In genomic region chr2:75450068-75450467, GRCh38 we compare ENCODE assay signal across 36 cellular contexts.
"Had no signal": no experiment of that assay in that cellular context is flagged by ENCODE, and none has a peak within 500 bp of the region (broad histone marks: within the 10 kb centered on the region; RNA-seq: fewer than 3 reads in every experiment).

No MANE protein-coding gene starts in this region.

- H3K27me3 Mint-ChIP-seq: activated B cell treated with CpG ODN at 0.5 μM for 24 hours; activated CD4-positive, alpha-beta memory T cell treated with anti-CD3 and anti-CD28 coated beads, Interleukin-2, amount 10 ng/mL, durations not matched to agents 7 days and 5 days; activated CD4-positive, alpha-beta T cell treated with anti-CD3 and anti-CD28 coated beads, Interleukin-2, amount 10 ng/mL, durations not matched to agents 24 days and 14 days; activated CD8-positive, alpha-beta memory T cell treated with anti-CD3 and anti-CD28 coated beads, Interleukin-2, amount 10 ng/mL, durations not matched to agents 7 days and 5 days; activated naive CD4-positive, alpha-beta T cell treated with anti-CD3 and anti-CD28 coated beads, Interleukin-2, amount 10 ng/mL, durations not matched to agents 7 days and 5 days; activated naive CD8-positive, alpha-beta T cell; activated naive CD8-positive, alpha-beta T cell treated with anti-CD3 and anti-CD28 coated beads, Interleukin-2, amount 10 ng/mL, durations not matched to agents 7 days and 5 days; activated T-cell treated with anti-CD3 and anti-CD28 coated beads, Interleukin-2, amount 50 U/mL, for 24 hours had no signal

- H3K36me3 Mint-ChIP-seq: activated CD8-positive, alpha-beta memory T cell treated with anti-CD3 and anti-CD28 coated beads, Interleukin-2, amount 10 ng/mL, durations not matched to agents 7 days and 5 days; activated naive CD4-positive, alpha-beta T cell treated with anti-CD3 and anti-CD28 coated beads, Interleukin-2, amount 10 ng/mL, durations not matched to agents 7 days and 5 days; activated naive CD4-positive, alpha-beta T cell treated with anti-CD3 and anti-CD28 coated beads, Interleukin-2, amount 50 U/mL, for 24 hours; activated naive CD8-positive, alpha-beta T cell; activated naive CD8-positive, alpha-beta T cell treated with anti-CD3 and anti-CD28 coated beads, Interleukin-2, amount 10 ng/mL, durations not matched to agents 7 days and 5 days; brain had no signal

- DNase-seq: activated B cell treated with CpG ODN at 0.5 μM for 24 hours; activated CD4-positive, alpha-beta memory T cell treated with anti-CD3 and anti-CD28 coated beads, Interleukin-2, amount 10 ng/mL, durations not matched to agents 7 days and 5 days; activated CD4-positive, alpha-beta T cell treated with anti-CD3 and anti-CD28 coated beads for 4 hours; activated CD4-positive, alpha-beta T cell treated with anti-CD3 and anti-CD28 coated beads, Interleukin-2, amount 10 ng/mL, durations not matched to agents 24 days and 14 days; activated CD4-positive, alpha-beta T cell treated with anti-CD3 and anti-CD28 coated beads, Interleukin-2, amount 50 U/mL, for 1 hour; activated CD4-positive, alpha-beta T cell treated with anti-CD3 and anti-CD28 coated beads, Interleukin-2, amount 50 U/mL, for 4 hours; activated CD4-positive, CD25-positive, alpha-beta regulatory T cell treated with anti-CD3 and anti-CD28 coated beads, Interleukin-2, amount 50 U/mL, for 72 hours; activated CD8-positive, alpha-beta memory T cell treated with anti-CD3 and anti-CD28 coated beads for 24 hours; activated CD8-positive, alpha-beta memory T cell treated with anti-CD3 and anti-CD28 coated beads, Interleukin-2, amount 10 ng/mL, durations not matched to agents 7 days and 5 days; activated CD8-positive, alpha-beta memory T cell treated with anti-CD3 and anti-CD28 coated beads, Interleukin-2, amount 50 U/mL, for 48 hours; activated CD8-positive, alpha-beta T cell treated with anti-CD3 and anti-CD28 coated beads, Interleukin-2, amount 10 ng/mL, durations not matched to agents 7 days and 5 days; activated effector memory CD4-positive, alpha-beta T cell treated with Interleukin-2 at 50 U/mL for 16 hours; activated gamma-delta T cell; activated naive CD4-positive, alpha-beta T cell treated with anti-CD3 and anti-CD28 coated beads, Interleukin-2, amount 10 ng/mL, durations not matched to agents 7 days and 5 days; activated naive CD4-positive, alpha-beta T cell treated with Interleukin-2 at 50 U/mL for 16 hours; activated naive CD8-positive, alpha-beta T cell treated with anti-CD3 and anti-CD28 coated beads, Interleukin-2, amount 10 ng/mL, durations not matched to agents 7 days and 5 days; activated naive CD8-positive, alpha-beta T cell treated with anti-CD3 and anti-CD28 coated beads, Interleukin-2, amount 50 U/mL, for 24 hours; activated T-cell treated with anti-CD3 and anti-CD28 coated beads, Interleukin-2, amount 50 U/mL, for 24 hours; activated T-cell treated with anti-CD3 and anti-CD28 coated beads, Interleukin-2, amount 50 U/mL, for 48 hours; amygdala; anterior cingulate cortex; caudate nucleus; cerebellar nuclear complex; T-helper 2 cell; T-helper 9 cell; WERI-Rb-1 had no signal

- H3K36me3 ChIP-seq: ascending aorta, cardiac muscle cell, WERI-Rb-1 had no signal

- H3K27ac Mint-ChIP-seq: activated B cell treated with CpG ODN at 0.5 μM for 24 hours; activated CD4-positive, alpha-beta memory T cell treated with anti-CD3 and anti-CD28 coated beads, Interleukin-2, amount 10 ng/mL, durations not matched to agents 7 days and 5 days; activated CD4-positive, alpha-beta T cell treated with anti-CD3 and anti-CD28 coated beads, Interleukin-2, amount 10 ng/mL, durations not matched to agents 24 days and 14 days; activated CD8-positive, alpha-beta memory T cell treated with anti-CD3 and anti-CD28 coated beads, Interleukin-2, amount 10 ng/mL, durations not matched to agents 7 days and 5 days; activated CD8-positive, alpha-beta T cell treated with anti-CD3 and anti-CD28 coated beads, Interleukin-2, amount 10 ng/mL, durations not matched to agents 7 days and 5 days; activated naive CD4-positive, alpha-beta T cell treated with anti-CD3 and anti-CD28 coated beads, Interleukin-2, amount 10 ng/mL, durations not matched to agents 7 days and 5 days; activated naive CD4-positive, alpha-beta T cell treated with anti-CD3 and anti-CD28 coated beads, Interleukin-2, amount 50 U/mL, for 24 hours; activated naive CD8-positive, alpha-beta T cell; activated naive CD8-positive, alpha-beta T cell treated with anti-CD3 and anti-CD28 coated beads, Interleukin-2, amount 10 ng/mL, durations not matched to agents 7 days and 5 days; activated naive CD8-positive, alpha-beta T cell treated with anti-CD3 and anti-CD28 coated beads, Interleukin-2, amount 50 U/mL, for 24 hours; activated T-cell treated with anti-CD3 and anti-CD28 coated beads, Interleukin-2, amount 50 U/mL, for 24 hours; activated T-helper 2 cell treated with anti-CD3 and anti-CD28 coated beads, Interferon-gamma antibody, Interleukin-2, Interleukin-4, amounts not matched to agents 10 μg/mL and 5 μg/mL and 100 μg/mL, durations not matched to agents 14 hours and 24 hours and 36 hours; brain; T-helper 1 cell treated with Interleukin-12 subunit alpha and Interleukin-12 subunit beta and Interleukin-4 antibody, amounts not matched to agents 30 μg/mL and 1 μg/mL, for 36 hours; T-helper 2 cell treated with Interferon-gamma antibody and Interleukin-4, amounts not matched to agents 5 μg/mL and 100 μg/mL, for 36 hours had no signal

- H3K4me3 Mint-ChIP-seq: activated B cell treated with CpG ODN at 0.5 μM for 24 hours; activated CD4-positive, alpha-beta memory T cell treated with anti-CD3 and anti-CD28 coated beads, Interleukin-2, amount 10 ng/mL, durations not matched to agents 7 days and 5 days; activated CD4-positive, alpha-beta T cell treated with anti-CD3 and anti-CD28 coated beads, Interleukin-2, amount 10 ng/mL, durations not matched to agents 24 days and 14 days; activated CD8-positive, alpha-beta memory T cell treated with anti-CD3 and anti-CD28 coated beads, Interleukin-2, amount 10 ng/mL, durations not matched to agents 7 days and 5 days; activated CD8-positive, alpha-beta T cell treated with anti-CD3 and anti-CD28 coated beads, Interleukin-2, amount 10 ng/mL, durations not matched to agents 7 days and 5 days; activated naive CD4-positive, alpha-beta T cell treated with anti-CD3 and anti-CD28 coated beads, Interleukin-2, amount 10 ng/mL, durations not matched to agents 7 days and 5 days; activated naive CD4-positive, alpha-beta T cell treated with anti-CD3 and anti-CD28 coated beads, Interleukin-2, amount 50 U/mL, for 24 hours; activated naive CD8-positive, alpha-beta T cell; activated naive CD8-positive, alpha-beta T cell treated with anti-CD3 and anti-CD28 coated beads, Interleukin-2, amount 10 ng/mL, durations not matched to agents 7 days and 5 days; activated naive CD8-positive, alpha-beta T cell treated with anti-CD3 and anti-CD28 coated beads, Interleukin-2, amount 50 U/mL, for 24 hours; activated T-cell treated with anti-CD3 and anti-CD28 coated beads, Interleukin-2, amount 50 U/mL, for 24 hours; brain; central memory CD8-positive, alpha-beta T cell; T-helper 1 cell treated with Interleukin-12 subunit alpha and Interleukin-12 subunit beta and Interleukin-4 antibody, amounts not matched to agents 30 μg/mL and 1 μg/mL, for 36 hours; T-helper 2 cell treated with Interferon-gamma antibody and Interleukin-4, amounts not matched to agents 5 μg/mL and 100 μg/mL, for 36 hours had no signal

- H3K4me1 Mint-ChIP-seq: activated CD4-positive, alpha-beta memory T cell treated with anti-CD3 and anti-CD28 coated beads, Interleukin-2, amount 10 ng/mL, durations not matched to agents 7 days and 5 days; activated CD4-positive, alpha-beta T cell treated with anti-CD3 and anti-CD28 coated beads, Interleukin-2, amount 10 ng/mL, durations not matched to agents 24 days and 14 days; activated CD8-positive, alpha-beta memory T cell treated with anti-CD3 and anti-CD28 coated beads, Interleukin-2, amount 10 ng/mL, durations not matched to agents 7 days and 5 days; activated naive CD4-positive, alpha-beta T cell treated with anti-CD3 and anti-CD28 coated beads, Interleukin-2, amount 10 ng/mL, durations not matched to agents 7 days and 5 days; activated naive CD4-positive, alpha-beta T cell treated with anti-CD3 and anti-CD28 coated beads, Interleukin-2, amount 50 U/mL, for 24 hours; activated naive CD8-positive, alpha-beta T cell treated with anti-CD3 and anti-CD28 coated beads, Interleukin-2, amount 10 ng/mL, durations not matched to agents 7 days and 5 days; activated naive CD8-positive, alpha-beta T cell treated with anti-CD3 and anti-CD28 coated beads, Interleukin-2, amount 50 U/mL, for 24 hours; central memory CD8-positive, alpha-beta T cell had no signal

- H3K9me3 Mint-ChIP-seq: activated CD4-positive, alpha-beta memory T cell treated with anti-CD3 and anti-CD28 coated beads, Interleukin-2, amount 10 ng/mL, durations not matched to agents 7 days and 5 days; activated CD4-positive, alpha-beta T cell treated with anti-CD3 and anti-CD28 coated beads, Interleukin-2, amount 10 ng/mL, durations not matched to agents 24 days and 14 days; activated naive CD4-positive, alpha-beta T cell treated with anti-CD3 and anti-CD28 coated beads, Interleukin-2, amount 10 ng/mL, durations not matched to agents 7 days and 5 days; activated naive CD8-positive, alpha-beta T cell treated with anti-CD3 and anti-CD28 coated beads, Interleukin-2, amount 10 ng/mL, durations not matched to agents 7 days and 5 days; activated T-helper 2 cell treated with anti-CD3 and anti-CD28 coated beads, Interferon-gamma antibody, Interleukin-2, Interleukin-4, amounts not matched to agents 10 μg/mL and 5 μg/mL and 100 μg/mL, durations not matched to agents 14 hours and 24 hours and 36 hours; central memory CD8-positive, alpha-beta T cell; T-helper 1 cell treated with Interleukin-12 subunit alpha and Interleukin-12 subunit beta and Interleukin-4 antibody, amounts not matched to agents 30 μg/mL and 1 μg/mL, for 36 hours; T-helper 2 cell treated with Interferon-gamma antibody and Interleukin-4, amounts not matched to agents 5 μg/mL and 100 μg/mL, for 36 hours had no signal

- H3K27ac ChIP-seq: ascending aorta, cardiac muscle cell, WERI-Rb-1 had no signal

- H3K4me3 ChIP-seq: ascending aorta, cardiac muscle cell had no signal

- H3K4me1 ChIP-seq: ascending aorta had no signal

- H3K27me3 ChIP-seq: ascending aorta, cardiac muscle cell had no signal

- FAIRE-seq: bronchial epithelial cell had no signal

- ATAC-seq: activated CD8-positive, alpha-beta memory T cell treated with anti-CD3 and anti-CD28 coated beads, Interleukin-2, amount 10 ng/mL, durations not matched to agents 7 days and 5 days; activated CD8-positive, alpha-beta T cell treated with anti-CD3 and anti-CD28 coated beads, Interleukin-2, amount 10 ng/mL, durations not matched to agents 7 days and 5 days; activated naive CD8-positive, alpha-beta T cell treated with anti-CD3 and anti-CD28 coated beads, Interleukin-2, amount 50 U/mL, for 24 hours had no signal
